In the genomic region with DNA sequence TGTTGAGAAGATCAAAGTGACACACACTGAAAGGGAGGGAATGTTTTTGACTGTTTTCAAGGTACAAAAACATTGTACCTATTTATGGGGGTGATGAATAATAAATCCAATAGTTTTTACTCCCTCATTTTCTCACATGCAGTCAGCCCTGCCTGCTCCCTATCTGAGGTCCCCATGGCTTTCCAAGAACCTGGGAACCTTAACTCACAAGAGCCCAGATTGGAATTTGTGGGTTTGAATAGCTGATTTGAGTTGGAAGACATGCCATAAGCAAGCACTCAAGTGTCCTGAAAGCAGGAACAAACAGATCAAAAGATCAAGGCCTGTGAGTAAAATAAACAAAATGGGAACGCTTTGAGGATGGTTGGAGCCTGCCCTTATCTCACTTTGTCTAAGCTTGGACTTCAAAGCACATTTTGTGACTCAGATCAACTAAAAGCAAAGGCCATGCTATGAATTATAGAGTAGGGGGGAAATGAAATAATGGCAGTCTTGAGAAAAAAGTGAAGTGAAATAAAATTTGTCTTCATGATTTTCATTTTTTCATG, we compare ENCODE assay signal across 1 cellular context.
TF ChIP-seq lines count a peak whose summit lies in the region.

No MANE protein-coding gene starts in this region.

TF ChIP-seq in HepG2, 621 proteins besides CTCF, POLR2A, EP300 and RAD21 (continued from another document and continues in another):
- TF ChIP-seq DMTF1 (CRISPR knock-in tag; IDR thresholded peaks at IDR 0.05) (no peak), SETDB1 (CRISPR knock-in tag; IDR thresholded peaks at IDR 0.05; ENCODE audit: borderline replicate concordance) (no peak), U2AF2 (IDR thresholded peaks at IDR 0.05; ENCODE audit: low read depth, low read length) (no peak), GATAD1 (CRISPR knock-in tag; IDR thresholded peaks at IDR 0.05) (peak; percentile 48; the same call in 1 of the 2 replicates), TAF15 (IDR thresholded peaks at IDR 0.05; ENCODE audit: low read depth, low read length, poor library complexity, severe bottlenecking) (no peak), GZF1 (CRISPR knock-in tag; IDR thresholded peaks at IDR 0.05) (no peak), ZNF546 (CRISPR knock-in tag; conservative IDR thresholded peaks at IDR 0.05) (no peak), IRX3 (CRISPR knock-in tag; IDR thresholded peaks at IDR 0.05; ENCODE audit: borderline replicate concordance, low read depth) (no peak), EEA1 (CRISPR knock-in tag; IDR thresholded peaks at IDR 0.05; ENCODE audit: borderline replicate concordance) (no peak), ZZZ3 (CRISPR knock-in tag; IDR thresholded peaks at IDR 0.05; ENCODE audit: borderline replicate concordance) (no peak), MEIS2 (CRISPR knock-in tag; IDR thresholded peaks at IDR 0.05) (peak; percentile 65; the same call in 1 of the 2 replicates), EED (CRISPR knock-in tag; IDR thresholded peaks at IDR 0.05) (no peak), ZNF570 (CRISPR knock-in tag; IDR thresholded peaks at IDR 0.05; ENCODE audit: borderline replicate concordance) (no peak), SIX4 (CRISPR knock-in tag; IDR thresholded peaks at IDR 0.05) (peak; percentile 74; the same call in 1 of the 2 replicates), KDM2A (CRISPR knock-in tag; IDR thresholded peaks at IDR 0.05; ENCODE audit: borderline replicate concordance, low read depth) (no peak), DNMT3B (CRISPR knock-in tag; conservative IDR thresholded peaks at IDR 0.05) (0 out of 2 replicates have a peak, but pooled peaks have one; percentile 31), ZC3H13 (CRISPR knock-in tag; IDR thresholded peaks at IDR 0.05) (no peak), ZNF230 (CRISPR knock-in tag; IDR thresholded peaks at IDR 0.05) (no peak), CHD4 (IDR thresholded peaks at IDR 0.05; ENCODE audit: borderline replicate concordance, low read length) (no peak), ZNF562 (CRISPR knock-in tag; IDR thresholded peaks at IDR 0.05; ENCODE audit: borderline replicate concordance) (no peak), ZBTB49 (CRISPR knock-in tag; IDR thresholded peaks at IDR 0.05; ENCODE audit: borderline replicate concordance) (no peak), HNRNPL (IDR thresholded peaks at IDR 0.05; ENCODE audit: low read depth, low read length) (no peak), ZNF34 (CRISPR knock-in tag; IDR thresholded peaks at IDR 0.05; ENCODE audit: borderline replicate concordance) (no peak), JARID2 (CRISPR knock-in tag; IDR thresholded peaks at IDR 0.05; ENCODE audit: insufficient replicate concordance) (no peak), HDAC1 (CRISPR knock-in tag; IDR thresholded peaks at IDR 0.05) (peak; percentile 75), MAFF (IDR thresholded peaks at IDR 0.05; ENCODE audit: low read depth, low read length) (0 out of 2 replicates have a peak, but pooled peaks have one; percentile 15), ZMYM3 (CRISPR knock-in tag; IDR thresholded peaks at IDR 0.05) (peak; percentile 31; the same call in 1 of the 2 replicates), ATAD3A (CRISPR knock-in tag; IDR thresholded peaks at IDR 0.05) (no peak), ERF (CRISPR knock-in tag; IDR thresholded peaks at IDR 0.05) (peak; percentile 85; the same call in 1 of the 2 replicates), ZNF557 (CRISPR knock-in tag; IDR thresholded peaks at IDR 0.05) (no peak), ARID4A (CRISPR knock-in tag; IDR thresholded peaks at IDR 0.05; ENCODE audit: borderline replicate concordance) (no peak), TEAD2 (CRISPR knock-in tag; IDR thresholded peaks at IDR 0.05) (no peak), ZNF790 (CRISPR knock-in tag; IDR thresholded peaks at IDR 0.05; ENCODE audit: borderline replicate concordance) (no peak), ZNF3 (CRISPR knock-in tag; IDR thresholded peaks at IDR 0.05) (no peak), TFDP2 (CRISPR knock-in tag; IDR thresholded peaks at IDR 0.05) (no peak), SRSF1 (optimal IDR thresholded peaks at IDR 0.05; ENCODE audit: low read depth, low read length) (no peak), MED13 (CRISPR knock-in tag; IDR thresholded peaks at IDR 0.05) (peak; percentile 89), ZNF292 (CRISPR knock-in tag; IDR thresholded peaks at IDR 0.05; ENCODE audit: borderline replicate concordance, low read depth) (peak; percentile 70; the same call in 1 of the 2 replicates), GATA4 (IDR thresholded peaks at IDR 0.05; ENCODE audit: borderline replicate concordance, low read depth) (peak; percentile 96; the same call in 1 of the 2 replicates), ZNF207 (IDR thresholded peaks at IDR 0.05; ENCODE audit: borderline replicate concordance) (no peak)
- TF ChIP-seq, protein P1, sequence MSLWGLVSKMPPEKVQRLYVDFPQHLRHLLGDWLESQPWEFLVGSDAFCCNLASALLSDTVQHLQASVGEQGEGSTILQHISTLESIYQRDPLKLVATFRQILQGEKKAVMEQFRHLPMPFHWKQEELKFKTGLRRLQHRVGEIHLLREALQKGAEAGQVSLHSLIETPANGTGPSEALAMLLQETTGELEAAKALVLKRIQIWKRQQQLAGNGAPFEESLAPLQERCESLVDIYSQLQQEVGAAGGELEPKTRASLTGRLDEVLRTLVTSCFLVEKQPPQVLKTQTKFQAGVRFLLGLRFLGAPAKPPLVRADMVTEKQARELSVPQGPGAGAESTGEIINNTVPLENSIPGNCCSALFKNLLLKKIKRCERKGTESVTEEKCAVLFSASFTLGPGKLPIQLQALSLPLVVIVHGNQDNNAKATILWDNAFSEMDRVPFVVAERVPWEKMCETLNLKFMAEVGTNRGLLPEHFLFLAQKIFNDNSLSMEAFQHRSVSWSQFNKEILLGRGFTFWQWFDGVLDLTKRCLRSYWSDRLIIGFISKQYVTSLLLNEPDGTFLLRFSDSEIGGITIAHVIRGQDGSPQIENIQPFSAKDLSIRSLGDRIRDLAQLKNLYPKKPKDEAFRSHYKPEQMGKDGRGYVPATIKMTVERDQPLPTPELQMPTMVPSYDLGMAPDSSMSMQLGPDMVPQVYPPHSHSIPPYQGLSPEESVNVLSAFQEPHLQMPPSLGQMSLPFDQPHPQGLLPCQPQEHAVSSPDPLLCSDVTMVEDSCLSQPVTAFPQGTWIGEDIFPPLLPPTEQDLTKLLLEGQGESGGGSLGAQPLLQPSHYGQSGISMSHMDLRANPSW (CRISPR knock-in tag; IDR thresholded peaks at IDR 0.05; ENCODE audit: borderline replicate concordance): peak; percentile 83; the same call in 1 of the 2 replicates
- TF ChIP-seq, protein P2, sequence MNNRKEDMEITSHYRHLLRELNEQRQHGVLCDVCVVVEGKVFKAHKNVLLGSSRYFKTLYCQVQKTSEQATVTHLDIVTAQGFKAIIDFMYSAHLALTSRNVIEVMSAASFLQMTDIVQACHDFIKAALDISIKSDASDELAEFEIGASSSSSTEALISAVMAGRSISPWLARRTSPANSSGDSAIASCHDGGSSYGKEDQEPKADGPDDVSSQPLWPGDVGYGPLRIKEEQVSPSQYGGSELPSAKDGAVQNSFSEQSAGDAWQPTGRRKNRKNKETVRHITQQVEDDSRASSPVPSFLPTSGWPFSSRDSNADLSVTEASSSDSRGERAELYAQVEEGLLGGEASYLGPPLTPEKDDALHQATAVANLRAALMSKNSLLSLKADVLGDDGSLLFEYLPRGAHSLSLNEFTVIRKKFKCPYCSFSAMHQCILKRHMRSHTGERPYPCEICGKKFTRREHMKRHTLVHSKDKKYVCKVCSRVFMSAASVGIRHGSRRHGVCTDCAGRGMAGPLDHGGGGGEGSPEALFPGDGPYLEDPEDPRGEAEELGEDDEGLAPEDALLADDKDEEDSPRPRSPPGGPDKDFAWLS (CRISPR knock-in tag; IDR thresholded peaks at IDR 0.05; ENCODE audit: borderline replicate concordance): no peak
- TF ChIP-seq, protein P3, sequence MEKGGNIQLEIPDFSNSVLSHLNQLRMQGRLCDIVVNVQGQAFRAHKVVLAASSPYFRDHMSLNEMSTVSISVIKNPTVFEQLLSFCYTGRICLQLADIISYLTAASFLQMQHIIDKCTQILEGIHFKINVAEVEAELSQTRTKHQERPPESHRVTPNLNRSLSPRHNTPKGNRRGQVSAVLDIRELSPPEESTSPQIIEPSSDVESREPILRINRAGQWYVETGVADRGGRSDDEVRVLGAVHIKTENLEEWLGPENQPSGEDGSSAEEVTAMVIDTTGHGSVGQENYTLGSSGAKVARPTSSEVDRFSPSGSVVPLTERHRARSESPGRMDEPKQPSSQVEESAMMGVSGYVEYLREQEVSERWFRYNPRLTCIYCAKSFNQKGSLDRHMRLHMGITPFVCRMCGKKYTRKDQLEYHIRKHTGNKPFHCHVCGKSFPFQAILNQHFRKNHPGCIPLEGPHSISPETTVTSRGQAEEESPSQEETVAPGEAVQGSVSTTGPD (CRISPR knock-in tag; IDR thresholded peaks at IDR 0.05): no peak
